ENCODE assay signal across 20 cellular contexts in genomic region chr15:63365004-63365555, GRCh38. TPM values are rescaled to one million over a fixed set of nuclear protein-coding genes. Genes with fewer than 3 reads are reported as not detected.
A peak's percentile ranks its signal among the peaks of the same experiment; 100 is the strongest.
DNase-seq lines count a peak whose midpoint lies in the region; ATAC-seq, FAIRE-seq and TF ChIP-seq lines count a peak whose summit lies in the region.
"Had no signal": no experiment of that assay in that cellular context is flagged by ENCODE, and none has a peak within 500 bp of the region (broad histone marks: within the 10 kb centered on the region; RNA-seq: fewer than 3 reads in every experiment).

No MANE protein-coding gene starts in this region.

- CTCF ChIA-PET in A549 (lab: Yijun Ruan, JAX) (interaction anchor here (1.1 to 1.4 kb wide), 2 partner anchors 12 to 39 kb away, joined by 3 read pairs; no protein-coding TSS in a partner anchor), HEK293 (lab: Yijun Ruan, JAX) (no interaction called here)

- FAIRE-seq in A549 (lab: Jason Lieb, UNC) = peak; percentile 79
- FAIRE-seq: HTR-8/SVneo had no signal

- H3K4me1 Mint-ChIP-seq in chondrocyte (ENCODE audit: low read depth) = peaks cover 23% of the 10 kb centered on the region

- H3K36me3 ChIP-seq in HEK293 (ENCODE audit: control insufficient read depth in 2 of 2, insufficient read depth in 1 of 2, low read length in 2 of 2) (no peaks in the 10 kb centered on the region), mucosa of rectum (ENCODE audit: control insufficient read depth in 2 of 2, insufficient read depth in 2 of 2, low read length in 2 of 2) (peaks cover 0 to 4% of the 10 kb centered on the region in 2 donors)

- H3K9me3 ChIP-seq in A549 = no peaks in the 10 kb centered on the region
- no peaks in the 10 kb centered on the region for H3K9me3 ChIP-seq in HEK293 (ENCODE audit: control insufficient read depth, insufficient read depth, low read depth, low read length)
- no peaks in the 10 kb centered on the region for H3K9me3 ChIP-seq in mucosa of rectum (ENCODE audit: control insufficient read depth in 2 of 2, low read length in 2 of 2)

- TF ChIP-seq EP300 in A549 (IDR thresholded peaks at IDR 0.05) = peak; percentile 86; a peak in 4 of 5 replicates

- no peak overlapping the region for H3K4me3 ChIP-seq in A549
- no peak overlapping the region for H3K4me3 ChIP-seq in HEK293 (ENCODE audit: low read depth, low read length)
- H3K4me3 ChIP-seq in mucosa of rectum (ENCODE audit: low read length in 2 of 2) = no peak overlapping the region

- peak overlapping the region; percentile 56 for H3K4me2 ChIP-seq in A549

- H3K27ac ChIP-seq in A549 (peak overlapping the region; percentile 88 to 93), HEK293 (ENCODE audit: extremely low read depth, low read depth, low read length) (no peak overlapping the region), mucosa of rectum (ENCODE audit: low read depth in 2 of 2, low read length in 2 of 2) (peak overlapping the region; percentile 28 to 40), foreskin keratinocyte (no peak overlapping the region)

- no peaks in the 10 kb centered on the region for H3K36me3 Mint-ChIP-seq in chondrocyte (ENCODE audit: low read depth)

- TF ChIP-seq CTCF in A549 (IDR thresholded peaks at IDR 0.05) (no peak), HEK293 (tag by site-specific recombination; IDR thresholded peaks at IDR 0.05) (no peak), chondrocyte (IDR thresholded peaks at IDR 0.05) (no peak), foreskin keratinocyte (conservative IDR thresholded peaks at IDR 0.05) (no peak)

- TF ChIP-seq POLR2A in A549 (IDR thresholded peaks at IDR 0.05; ENCODE audit: low read length) = no peak

- 6% methylated on average over 6 of the region's 6 CpGs for WGBS in A549 (ENCODE audit: missing lambda C conversion rate)

- DNase-seq in A549 (ENCODE audit: low read depth in 1 of 2, low spot score in 1 of 2) (peak in 1 of 2 experiments; percentile 87), chondrocyte (ENCODE audit: low spot score) (peak; percentile 21), DMS114 treated with DMSO at 0.1 percent for 48 hours (lab: John Stamatoyannopoulos, UW; ENCODE audit: unreplicated experiment) (no peak), foreskin keratinocyte (no peak)
- no peak for DNase-seq in stimulated activated CD4-positive, alpha-beta T cell treated with anti-CD3 and anti-CD28 coated beads, Interleukin-15, amount 100 ng/mL, for 24 hours
- DNase-seq: C1 segment of cervical spinal cord, GDM1, MM.1S, NCI-H1092, NCI-H1436 treated with DMSO at 0.1 percent for 48 hours, NCI-H2029, NCI-H2171 treated with DMSO at 0.1 percent for 48 hours, NCI-H446, NCI-H774, OCI-M1, SHP77 treated with DMSO at 0.1 percent for 48 hours had no signal

- peaks cover 5% of the 10 kb centered on the region for H3K27me3 Mint-ChIP-seq in chondrocyte (ENCODE audit: low read depth)

- H3K9ac ChIP-seq in mucosa of rectum (ENCODE audit: low read depth in 1 of 2, low read length in 2 of 2) = peak overlapping the region in 1 of 2 donors; percentile 35

- ATAC-seq in A549 (peak; percentile 39 to 53), foreskin keratinocyte (no peak), HG02981 (IDR thresholded peaks at IDR 0.05; ENCODE audit: unreplicated experiment) (no peak)

- H3K4me1 ChIP-seq in A549 (peaks cover 74% of the 10 kb centered on the region), HEK293 (ENCODE audit: control insufficient read depth, insufficient read depth, low read length) (no peaks in the 10 kb centered on the region), mucosa of rectum (ENCODE audit: control insufficient read depth in 2 of 2, insufficient read depth in 2 of 2, low read length in 2 of 2) (peaks cover 25 to 68% of the 10 kb centered on the region in 2 donors), foreskin keratinocyte (no peaks in the 10 kb centered on the region)

- H3K27me3 ChIP-seq in mucosa of rectum (ENCODE audit: control insufficient read depth in 2 of 2, insufficient read depth in 2 of 2, low read length in 2 of 2) (no peaks in the 10 kb centered on the region), foreskin keratinocyte (no peaks in the 10 kb centered on the region)

- no peaks in the 10 kb centered on the region for H3K9me3 Mint-ChIP-seq in chondrocyte (ENCODE audit: low read depth)

- no peak overlapping the region for H3K27ac Mint-ChIP-seq in chondrocyte (ENCODE audit: unreplicated experiment)

- no peak overlapping the region for H3K4me3 Mint-ChIP-seq in chondrocyte (ENCODE audit: unreplicated experiment)

- TF ChIP-seq RAD21 in A549 (conservative IDR thresholded peaks at IDR 0.05 in 1 of 2, IDR thresholded peaks at IDR 0.05 in 1 of 2) = no peak; a peak in 2 of 5 replicates

- POLR2A ChIA-PET in A549 (lab: Yijun Ruan, JAX) = no interaction called here
- POLR2A ChIA-PET in HEK293 (lab: Yijun Ruan, JAX) = no interaction called here

TF ChIP-seq in A549, 52 proteins besides CTCF, POLR2A, EP300 and RAD21 (continues in another document):
- peak; percentile 69; the same call in 1 of the 3 replicates for TF ChIP-seq BCL3 (IDR thresholded peaks at IDR 0.05)
- TF ChIP-seq RARB (CRISPR knock-in tag; IDR thresholded peaks at IDR 0.05) = no peak
- no peak for TF ChIP-seq MAFK (IDR thresholded peaks at IDR 0.05; ENCODE audit: partially characterized antibody)
- TF ChIP-seq ESRRA (IDR thresholded peaks at IDR 0.05; ENCODE audit: borderline replicate concordance, low read length) = no peak
- peak; percentile 75 for TF ChIP-seq GATA3 (IDR thresholded peaks at IDR 0.05; ENCODE audit: borderline replicate concordance)
- TF ChIP-seq TFCP2L1 (CRISPR knock-in tag; IDR thresholded peaks at IDR 0.05) = no peak
- peak; percentile 83 to 84; a peak in 4 of 5 replicates for TF ChIP-seq JUN (IDR thresholded peaks at IDR 0.05)
- peak; percentile 24; the same call in 1 of the 3 replicates for TF ChIP-seq SMC3 (IDR thresholded peaks at IDR 0.05)
- no peak for TF ChIP-seq HOXB13 (CRISPR knock-in tag; IDR thresholded peaks at IDR 0.05; ENCODE audit: low read depth)
- TF ChIP-seq, protein P1, sequence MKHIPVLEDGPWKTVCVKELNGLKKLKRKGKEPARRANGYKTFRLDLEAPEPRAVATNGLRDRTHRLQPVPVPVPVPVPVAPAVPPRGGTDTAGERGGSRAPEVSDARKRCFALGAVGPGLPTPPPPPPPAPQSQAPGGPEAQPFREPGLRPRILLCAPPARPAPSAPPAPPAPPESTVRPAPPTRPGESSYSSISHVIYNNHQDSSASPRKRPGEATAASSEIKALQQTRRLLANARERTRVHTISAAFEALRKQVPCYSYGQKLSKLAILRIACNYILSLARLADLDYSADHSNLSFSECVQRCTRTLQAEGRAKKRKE (CRISPR knock-in tag; IDR thresholded peaks at IDR 0.05; ENCODE audit: low read depth) = no peak
- peak; percentile 73 for TF ChIP-seq JUNB (IDR thresholded peaks at IDR 0.05)
- no peak for TF ChIP-seq ZC3H11A (IDR thresholded peaks at IDR 0.05)

TF ChIP-seq in HEK293, 187 proteins besides CTCF, POLR2A, EP300 and RAD21 (continues in another document):
- TF ChIP-seq, protein P2, sequence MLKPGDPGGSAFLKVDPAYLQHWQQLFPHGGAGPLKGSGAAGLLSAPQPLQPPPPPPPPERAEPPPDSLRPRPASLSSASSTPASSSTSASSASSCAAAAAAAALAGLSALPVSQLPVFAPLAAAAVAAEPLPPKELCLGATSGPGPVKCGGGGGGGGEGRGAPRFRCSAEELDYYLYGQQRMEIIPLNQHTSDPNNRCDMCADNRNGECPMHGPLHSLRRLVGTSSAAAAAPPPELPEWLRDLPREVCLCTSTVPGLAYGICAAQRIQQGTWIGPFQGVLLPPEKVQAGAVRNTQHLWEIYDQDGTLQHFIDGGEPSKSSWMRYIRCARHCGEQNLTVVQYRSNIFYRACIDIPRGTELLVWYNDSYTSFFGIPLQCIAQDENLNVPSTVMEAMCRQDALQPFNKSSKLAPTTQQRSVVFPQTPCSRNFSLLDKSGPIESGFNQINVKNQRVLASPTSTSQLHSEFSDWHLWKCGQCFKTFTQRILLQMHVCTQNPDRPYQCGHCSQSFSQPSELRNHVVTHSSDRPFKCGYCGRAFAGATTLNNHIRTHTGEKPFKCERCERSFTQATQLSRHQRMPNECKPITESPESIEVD (tag by site-specific recombination; IDR thresholded peaks at IDR 0.05) = no peak
- no peak for TF ChIP-seq ZNF341 (tag by site-specific recombination; IDR thresholded peaks at IDR 0.05; ENCODE audit: low read depth)
- TF ChIP-seq ZNF560 (tag by site-specific recombination; IDR thresholded peaks at IDR 0.05; ENCODE audit: borderline replicate concordance) = no peak
- TF ChIP-seq SP2 (tag by site-specific recombination; IDR thresholded peaks at IDR 0.05) = no peak
- peak; percentile 69 for TF ChIP-seq FEZF1 (tag by site-specific recombination; IDR thresholded peaks at IDR 0.05)
- TF ChIP-seq KLF7 (tag by site-specific recombination; IDR thresholded peaks at IDR 0.05; ENCODE audit: borderline replicate concordance) = no peak
- TF ChIP-seq ZNF184 (tag by site-specific recombination; IDR thresholded peaks at IDR 0.05) = no peak
- TF ChIP-seq, protein P3, sequence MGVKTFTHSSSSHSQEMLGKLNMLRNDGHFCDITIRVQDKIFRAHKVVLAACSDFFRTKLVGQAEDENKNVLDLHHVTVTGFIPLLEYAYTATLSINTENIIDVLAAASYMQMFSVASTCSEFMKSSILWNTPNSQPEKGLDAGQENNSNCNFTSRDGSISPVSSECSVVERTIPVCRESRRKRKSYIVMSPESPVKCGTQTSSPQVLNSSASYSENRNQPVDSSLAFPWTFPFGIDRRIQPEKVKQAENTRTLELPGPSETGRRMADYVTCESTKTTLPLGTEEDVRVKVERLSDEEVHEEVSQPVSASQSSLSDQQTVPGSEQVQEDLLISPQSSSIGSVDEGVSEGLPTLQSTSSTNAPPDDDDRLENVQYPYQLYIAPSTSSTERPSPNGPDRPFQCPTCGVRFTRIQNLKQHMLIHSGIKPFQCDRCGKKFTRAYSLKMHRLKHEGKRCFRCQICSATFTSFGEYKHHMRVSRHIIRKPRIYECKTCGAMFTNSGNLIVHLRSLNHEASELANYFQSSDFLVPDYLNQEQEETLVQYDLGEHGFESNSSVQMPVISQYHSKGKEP (tag by site-specific recombination; IDR thresholded peaks at IDR 0.05) = no peak
- no peak for TF ChIP-seq YY1 (tag by site-specific recombination; IDR thresholded peaks at IDR 0.05)
- TF ChIP-seq OVOL3 (tag by site-specific recombination; IDR thresholded peaks at IDR 0.05) = no peak
- no peak for TF ChIP-seq KLF9 (tag by site-specific recombination; IDR thresholded peaks at IDR 0.05; ENCODE audit: low read depth)

RNA-seq across cellular contexts. Expression of gene CA12, which starts 16.6 kb away (rescaled TPM):
- 323 and 389 TPM in 2 replicates for polyA plus RNA-seq in A549 (2011; rRNA removed)
- 126 and 167 TPM in 2 replicates for polyA plus RNA-seq in A549 (2012; cell fraction: cytosol; rRNA removed)
- 155 and 181 TPM in 2 replicates for polyA plus RNA-seq in A549 (2012; cell fraction: nucleus; rRNA removed)
- polyA plus RNA-seq in A549 (2017; fragmentation: RNase III; extraction: RNeasy Plus Mini Kit Qiagen cat#74134 plus additional on column Dnase treatment) = 122 to 129 TPM (median 126 TPM) in 3 replicates
- polyA minus RNA-seq in A549 (2011; rRNA and poly(A)+ RNA removed) = 186 and 245 TPM in 2 replicates
- total RNA-seq in chondrocyte = 6.7 to 7.9 TPM (median 6.9 TPM) in 3 replicates
- 21.6 and 32.3 TPM in 2 replicates for total RNA-seq in foreskin keratinocyte
- 8.8 and 10.6 TPM in 2 replicates for polyA plus RNA-seq in foreskin keratinocyte

Comparison
In these comparisons a context has a peak if more than half of its experiments do, and no peak if none do; other contexts are left out.
1. ATAC-seq: peak in A549 (2 of 2); none in foreskin keratinocyte (single experiment) and HG02981 (single experiment).
2. H3K27ac ChIP-seq: peak in A549 (2 of 2) and mucosa of rectum (2 of 2); none in HEK293 (single experiment) and foreskin keratinocyte (single experiment).
3. Of the 5 proteins assayed by ChIP-seq in both HEK293 and A549: peak only in HEK293: none; only in A549: ZNF302; in both: none; in neither: 4.